Comparison of ENCODE assay signal across 20 cellular contexts in the genomic region with DNA sequence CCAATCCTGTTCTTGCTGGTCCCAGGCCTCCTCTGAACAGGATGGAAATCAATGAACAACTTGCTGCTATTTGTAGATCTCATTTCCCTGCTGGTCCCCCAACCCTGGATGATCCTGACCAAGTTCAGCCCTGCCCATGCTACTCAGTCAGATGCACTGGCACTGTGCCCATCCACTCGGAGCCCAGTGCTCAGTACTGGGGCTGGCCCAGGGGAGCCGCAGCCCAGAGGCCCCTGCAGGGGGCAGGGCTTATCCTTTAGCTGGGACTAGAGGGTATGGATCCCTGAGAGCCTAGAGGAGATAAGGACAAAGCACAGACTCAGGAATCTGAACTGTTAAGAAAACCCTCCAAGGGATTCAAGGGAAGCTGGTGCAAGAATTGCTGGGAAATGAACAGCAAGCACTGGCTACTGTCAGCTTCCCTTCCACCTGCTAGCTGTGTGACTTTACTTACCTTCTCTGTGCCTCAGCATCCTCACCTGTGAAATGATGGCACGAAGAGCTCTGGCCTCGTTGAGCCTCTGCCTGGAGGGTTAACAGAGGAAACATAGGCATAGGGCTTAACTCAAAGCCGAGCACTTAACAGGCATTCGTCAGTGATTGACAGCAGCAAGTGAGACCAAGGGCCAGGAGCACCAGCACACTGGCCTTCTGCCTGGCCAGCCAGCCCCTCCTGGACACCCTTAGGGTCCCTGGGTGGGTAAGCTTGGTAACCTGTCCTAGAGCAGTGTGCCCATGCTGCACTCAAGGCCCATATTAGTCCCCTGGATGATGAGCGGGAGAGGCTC. TPM values are rescaled to one million over a fixed set of nuclear protein-coding genes. Genes with fewer than 3 reads are reported as not detected.
DNase-seq lines count a peak whose midpoint lies in the region; ATAC-seq and TF ChIP-seq lines count a peak whose summit lies in the region.
"Had no signal": no experiment of that assay in that cellular context is flagged by ENCODE, and none has a peak within 500 bp of the region (broad histone marks: within the 10 kb centered on the region; RNA-seq: fewer than 3 reads in every experiment).

No MANE protein-coding gene starts in this region.

- H3K27ac Mint-ChIP-seq in GM23338 (no peak overlapping the region), nephron (peak overlapping the region in 2 of 3 experiments; percentile 33 to 76)
- H3K27ac Mint-ChIP-seq: activated naive CD8-positive, alpha-beta T cell treated with anti-CD3 and anti-CD28 coated beads, Interleukin-2, amount 10 ng/mL, durations not matched to agents 7 days and 5 days; T-cell had no signal

- peak; percentile 73 for ATAC-seq in GM23338
- ATAC-seq in HG02973 (IDR thresholded peaks at IDR 0.05; ENCODE audit: unreplicated experiment) = no peak
- ATAC-seq: activated CD4-positive, CD25-positive, alpha-beta regulatory T cell treated with anti-CD3 and anti-CD28 coated beads, Interleukin-2, amount 50 U/mL, for 24 hours; mucosa of descending colon; T-cell had no signal

- H3F3A ChIP-seq in GM23338 (replicated peaks; ENCODE audit: low read depth) = no peaks in the 10 kb centered on the region

- no peaks in the 10 kb centered on the region for H4K20me1 ChIP-seq in GM23338 (replicated peaks; ENCODE audit: insufficient read depth)
- H4K20me1 ChIP-seq: BLaER1 treated with 17β-estradiol and CSF1 and Interleukin-3, amounts not matched to agents 10 nM and 100 nM had no signal

- H3K27ac ChIP-seq in GM23338 (ENCODE audit: low read depth) = no peak overlapping the region
- H3K27ac ChIP-seq in caudate nucleus (ENCODE audit: low read depth, low read length) = no peak overlapping the region
- H3K27ac ChIP-seq: BLaER1 treated with 17β-estradiol and CSF1 and Interleukin-3, amounts not matched to agents 10 nM and 100 nM; ovary; spleen had no signal

- H3K27me3 Mint-ChIP-seq in GM23338 (ENCODE audit: insufficient read depth, low read depth, poor library complexity) = peaks cover 13% of the 10 kb centered on the region
- H3K27me3 Mint-ChIP-seq in nephron (ENCODE audit: low read depth) = peaks cover 12% of the 10 kb centered on the region

- no peaks in the 10 kb centered on the region for H3K79me2 ChIP-seq in GM23338 (replicated peaks; ENCODE audit: insufficient read depth)

- H3K4me3 ChIP-seq in GM23338 = no peak overlapping the region
- H3K4me3 ChIP-seq in choroid plexus epithelial cell (ENCODE audit: low read depth, low read length) = no peak overlapping the region
- H3K4me3 ChIP-seq: BLaER1 treated with 17β-estradiol and CSF1 and Interleukin-3, amounts not matched to agents 10 nM and 100 nM; mucosa of descending colon; ovary; spleen had no signal

- peaks cover 3% of the 10 kb centered on the region; the same call in 2 of the 3 replicates for H3K36me3 Mint-ChIP-seq in GM23338 (ENCODE audit: low read depth)
- H3K36me3 Mint-ChIP-seq in nephron (ENCODE audit: low read depth) = no peaks in the 10 kb centered on the region
- H3K36me3 Mint-ChIP-seq: activated naive CD8-positive, alpha-beta T cell treated with anti-CD3 and anti-CD28 coated beads, Interleukin-2, amount 10 ng/mL, durations not matched to agents 7 days and 5 days; T-cell had no signal

- no peak overlapping the region for H3K4me3 Mint-ChIP-seq in GM23338
- peak overlapping the region in 1 of 3 experiments; percentile 21 for H3K4me3 Mint-ChIP-seq in nephron
- H3K4me3 Mint-ChIP-seq: activated naive CD8-positive, alpha-beta T cell treated with anti-CD3 and anti-CD28 coated beads, Interleukin-2, amount 10 ng/mL, durations not matched to agents 7 days and 5 days; T-cell had no signal

- H3K27me3 ChIP-seq in GM23338 (ENCODE audit: insufficient read depth) = no peaks in the 10 kb centered on the region
- H3K27me3 ChIP-seq: BLaER1 treated with 17β-estradiol and CSF1 and Interleukin-3, amounts not matched to agents 10 nM and 100 nM; ovary had no signal

- H3K9me2 ChIP-seq in GM23338 (ENCODE audit: insufficient read depth) = no peaks in the 10 kb centered on the region

- DNase-seq in GM23338 (ENCODE audit: low spot score) (no peak), NCI-H510A (lab: John Stamatoyannopoulos, UW) (peak; percentile 54), choroid plexus epithelial cell (ENCODE audit: low read depth) (peak; percentile 55), activated T-cell treated with anti-CD3 and anti-CD28 coated beads for 4 hours (no peak), caudate nucleus (lab: John Stamatoyannopoulos, UW) (no peak)
- no peak for DNase-seq in effector CD8-positive, alpha-beta T cell (lab: John Stamatoyannopoulos, UW)
- DNase-seq: activated CD8-positive, alpha-beta memory T cell treated with anti-CD3 and anti-CD28 coated beads, Interleukin-2, amount 50 U/mL, for 4 hours; activated naive CD8-positive, alpha-beta T cell treated with anti-CD3 and anti-CD28 coated beads, Interleukin-2, amount 10 ng/mL, durations not matched to agents 7 days and 5 days; cerebellar nuclear complex; GOT3; kidney; mucosa of descending colon; NCI-H345; ovary; spleen; T-cell had no signal

- H2AFZ ChIP-seq in GM23338 = no peak overlapping the region

- H3K4me2 ChIP-seq in GM23338 = no peak overlapping the region
- H3K4me2 ChIP-seq: BLaER1 treated with 17β-estradiol and CSF1 and Interleukin-3, amounts not matched to agents 10 nM and 100 nM had no signal

- H3K4me1 ChIP-seq in GM23338 (ENCODE audit: insufficient read depth) = no peaks in the 10 kb centered on the region
- H3K4me1 ChIP-seq: spleen had no signal

- TF ChIP-seq CTCF in GM23338 (conservative IDR thresholded peaks at IDR 0.05; ENCODE audit: low read depth in 2 of 2) = no peak
- peak; percentile 8 for TF ChIP-seq CTCF in choroid plexus epithelial cell (conservative IDR thresholded peaks at IDR 0.05; ENCODE audit: low read depth, low read length)
- TF ChIP-seq CTCF in nephron (IDR thresholded peaks at IDR 0.05; ENCODE audit: unreplicated experiment in 3 of 3) = no peak

- H3K9me3 Mint-ChIP-seq in GM23338 (peaks cover 15% of the 10 kb centered on the region), nephron (peaks cover 8% of the 10 kb centered on the region)
- H3K9me3 Mint-ChIP-seq: activated naive CD8-positive, alpha-beta T cell treated with anti-CD3 and anti-CD28 coated beads, Interleukin-2, amount 10 ng/mL, durations not matched to agents 7 days and 5 days had no signal

- no peaks in the 10 kb centered on the region for H3K36me3 ChIP-seq in GM23338 (ENCODE audit: insufficient read depth)
- H3K36me3 ChIP-seq: BLaER1 treated with 17β-estradiol and CSF1 and Interleukin-3, amounts not matched to agents 10 nM and 100 nM; ovary; spleen had no signal

- H3K4me1 Mint-ChIP-seq in GM23338 (peaks cover 4% of the 10 kb centered on the region; the same call in 2 of the 3 replicates), nephron (peaks cover 33% of the 10 kb centered on the region)
- H3K4me1 Mint-ChIP-seq: activated naive CD8-positive, alpha-beta T cell treated with anti-CD3 and anti-CD28 coated beads, Interleukin-2, amount 10 ng/mL, durations not matched to agents 7 days and 5 days; T-cell had no signal

TF ChIP-seq in GM23338, 12 proteins besides CTCF, POLR2A, EP300 and RAD21 (continues in another document):
- no peak for TF ChIP-seq STAT1 (IDR thresholded peaks at IDR 0.05; ENCODE audit: unreplicated experiment)
- no peak for TF ChIP-seq ZNF114 (CRISPR knock-in tag; IDR thresholded peaks at IDR 0.05)

RNA-seq across cellular contexts. Expression of gene C1QL1, which starts 29.8 kb away (rescaled TPM):
- 4.9 and 14.4 TPM in 2 replicates for total RNA-seq in GM23338 (2014; rRNA removed; shearing (Covaris generic))
- 4.3 and 6.8 TPM in 2 replicates for polyA plus RNA-seq in GM23338 (2016; fragmentation: Nextera tagmentation; extraction: Ambion mirVana)
- total RNA-seq: activated naive CD8-positive, alpha-beta T cell treated with anti-CD3 and anti-CD28 coated beads, Interleukin-2, amount 10 ng/mL, durations not matched to agents 7 days and 5 days; T-cell had no signal

RNA-seq across cellular contexts. Expression of gene KIF18B, which starts 50.4 kb away (rescaled TPM):
- 27.1 and 28.4 TPM in 2 replicates for total RNA-seq in GM23338 (2014; rRNA removed; shearing (Covaris generic))
- 13.5 and 14.1 TPM in 2 replicates for polyA plus RNA-seq in GM23338 (2016; fragmentation: Nextera tagmentation; extraction: Ambion mirVana)

RNA-seq across cellular contexts. Expression of gene DCAKD, which starts 53.5 kb away (rescaled TPM):
- 51.3 and 57.2 TPM in 2 replicates for total RNA-seq in GM23338 (2014; rRNA removed; shearing (Covaris generic))
- 23.7 and 28.7 TPM in 2 replicates for polyA plus RNA-seq in GM23338 (2016; fragmentation: Nextera tagmentation; extraction: Ambion mirVana)

Comparison
In these comparisons a context has a peak if more than half of its experiments do, and no peak if none do; other contexts are left out.
1. DNase-seq: peak in NCI-H510A (single experiment) and choroid plexus epithelial cell (single experiment); none in GM23338 (single experiment), effector CD8-positive, alpha-beta T cell (single experiment), activated T-cell treated with anti-CD3 and anti-CD28 coated beads for 4 hours (single experiment) and caudate nucleus (0 of 61).